ENCODE assay signal across 18 cellular contexts in the genomic region with DNA sequence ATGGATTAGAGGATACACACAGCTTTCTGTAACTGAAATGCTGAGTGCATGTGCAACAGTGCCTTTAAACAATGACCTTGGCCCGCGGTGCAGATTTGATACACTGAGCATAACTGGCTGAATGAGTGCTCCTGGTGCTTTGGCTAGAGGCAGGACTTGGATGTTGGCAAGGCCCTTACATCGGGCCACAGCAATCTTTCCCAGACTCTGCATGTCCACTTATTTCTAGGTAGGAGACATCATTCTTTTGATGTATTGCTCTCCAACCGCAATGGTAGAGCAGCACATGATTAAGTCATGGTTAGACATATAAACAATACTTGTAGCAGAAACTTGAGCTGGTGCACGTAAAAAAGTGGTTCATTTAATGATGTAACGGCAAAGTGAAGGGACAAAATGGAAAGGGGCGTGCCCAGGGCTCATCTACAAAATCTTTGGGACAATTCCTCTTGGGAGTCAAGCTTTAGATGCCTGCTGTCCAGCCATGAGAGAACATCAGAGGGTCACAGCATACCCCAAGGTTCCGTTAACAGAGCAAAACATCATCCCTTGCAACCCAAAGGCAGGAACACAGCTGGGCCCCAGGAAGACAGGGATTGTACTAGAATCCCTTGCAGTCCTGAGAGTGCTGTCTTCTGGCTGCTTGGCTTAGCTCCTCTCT. TPM values are rescaled to one million over a fixed set of nuclear protein-coding genes. Genes with fewer than 3 reads are reported as not detected.
DNase-seq lines count a peak whose midpoint lies in the region; ATAC-seq and TF ChIP-seq lines count a peak whose summit lies in the region.
"Had no signal": no experiment of that assay in that cellular context is flagged by ENCODE, and none has a peak within 500 bp of the region (broad histone marks: within the 10 kb centered on the region; RNA-seq: fewer than 3 reads in every experiment).

No MANE protein-coding gene starts in this region.

- intact Hi-C loops in vagina (cut with DNase I): no loop called here

- POLR2A ChIA-PET in HEK293T (lab: Yijun Ruan, JAX) (no interaction called here), RWPE1 (lab: Yijun Ruan, JAX; ENCODE audit: low non-redundant PET) (no interaction called here)

- TF ChIP-seq CTCF in astrocyte of the spinal cord (IDR thresholded peaks at IDR 0.05; ENCODE audit: low read depth, low read length) (no peak), vagina (IDR thresholded peaks at IDR 0.05) (no peak), RWPE1 (conservative IDR thresholded peaks at IDR 0.05; ENCODE audit: low read depth) (no peak)

- DNase-seq in HEK293T (ENCODE audit: extremely low spot score) (no peak), astrocyte of the spinal cord (ENCODE audit: low read depth, low spot score) (peak; percentile 73), islet precursor cell (peak; percentile 32), vagina (ENCODE audit: extremely low spot score in 2 of 2) (peak in 1 of 2 donors; percentile 58), RWPE1 (ENCODE audit: low spot score) (no peak), hippocampal formation (lab: John Stamatoyannopoulos, UW) (no peak)
- DNase-seq: BE2C; CD4-positive, alpha-beta memory T cell; DMS79; H9; MG63; NCI-H1092; NCI-H146; NCI-H2081 treated with DMSO at 0.1 percent for 48 hours; NCI-H510A; NCI-H774; SJCRH30 had no signal

- H3K36me3 ChIP-seq in vagina: no peaks in the 10 kb centered on the region
- H3K36me3 ChIP-seq: BE2C, MG63, SJCRH30 had no signal

- H3K9me3 ChIP-seq in vagina: no peaks in the 10 kb centered on the region
- H3K9me3 ChIP-seq: BE2C, MG63, SJCRH30 had no signal

- in situ Hi-C loops in astrocyte of the spinal cord (cut with HindIII; ENCODE audit: low sequenced_read_pairs): no loop called here

- H3K27ac ChIP-seq in vagina (peak overlapping the region; percentile 4), RWPE1 (no peak overlapping the region)
- H3K27ac ChIP-seq: SJCRH30 had no signal

- peaks cover 20% of the 10 kb centered on the region for H3K4me1 ChIP-seq in vagina
- H3K4me1 ChIP-seq: BE2C, SJCRH30 had no signal

- H3K4me3 ChIP-seq in astrocyte of the spinal cord (ENCODE audit: low read depth, low read length) (no peak overlapping the region), vagina (no peak overlapping the region)
- H3K4me3 ChIP-seq: MG63, SJCRH30 had no signal

- TF ChIP-seq POLR2A in vagina (IDR thresholded peaks at IDR 0.05): no peak

- CTCF ChIA-PET in HEK293T (lab: Yijun Ruan, JAX) (no interaction called here), RWPE1 (lab: Yijun Ruan, JAX) (interaction anchor here (0.6 to 1.1 kb wide), 3 partner anchors 8 to 53 kb away, joined by 3 to 4 read pairs (median 3); no protein-coding TSS in a partner anchor)

- no peaks in the 10 kb centered on the region for H3K27me3 ChIP-seq in vagina
- H3K27me3 ChIP-seq: BE2C, MG63, SJCRH30 had no signal

- ATAC-seq in GM21717 (IDR thresholded peaks at IDR 0.05; ENCODE audit: unreplicated experiment): no peak

TF ChIP-seq in HEK293T, 16 proteins besides CTCF, POLR2A, EP300 and RAD21:
- TF ChIP-seq, protein P1, sequence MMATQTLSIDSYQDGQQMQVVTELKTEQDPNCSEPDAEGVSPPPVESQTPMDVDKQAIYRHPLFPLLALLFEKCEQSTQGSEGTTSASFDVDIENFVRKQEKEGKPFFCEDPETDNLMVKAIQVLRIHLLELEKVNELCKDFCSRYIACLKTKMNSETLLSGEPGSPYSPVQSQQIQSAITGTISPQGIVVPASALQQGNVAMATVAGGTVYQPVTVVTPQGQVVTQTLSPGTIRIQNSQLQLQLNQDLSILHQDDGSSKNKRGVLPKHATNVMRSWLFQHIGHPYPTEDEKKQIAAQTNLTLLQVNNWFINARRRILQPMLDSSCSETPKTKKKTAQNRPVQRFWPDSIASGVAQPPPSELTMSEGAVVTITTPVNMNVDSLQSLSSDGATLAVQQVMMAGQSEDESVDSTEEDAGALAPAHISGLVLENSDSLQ (IDR thresholded peaks at IDR 0.05): peak; percentile 34; the same call in 1 of the 2 replicates
- no peak for TF ChIP-seq FOXK2 (IDR thresholded peaks at IDR 0.05)

RNA-seq across cellular contexts. Expression of gene RAB31, which starts 43.4 kb away (rescaled TPM):
- 26.0 TPM for total RNA-seq in vagina

Comparison
In these comparisons a context has a peak if more than half of its experiments do, and no peak if none do; other contexts are left out.
1. DNase-seq: peak in astrocyte of the spinal cord (single experiment) and islet precursor cell (single experiment); none in HEK293T (single experiment), RWPE1 (single experiment) and hippocampal formation (0 of 2).